2 cellular contexts compared by ENCODE assay signal in the genomic region with DNA sequence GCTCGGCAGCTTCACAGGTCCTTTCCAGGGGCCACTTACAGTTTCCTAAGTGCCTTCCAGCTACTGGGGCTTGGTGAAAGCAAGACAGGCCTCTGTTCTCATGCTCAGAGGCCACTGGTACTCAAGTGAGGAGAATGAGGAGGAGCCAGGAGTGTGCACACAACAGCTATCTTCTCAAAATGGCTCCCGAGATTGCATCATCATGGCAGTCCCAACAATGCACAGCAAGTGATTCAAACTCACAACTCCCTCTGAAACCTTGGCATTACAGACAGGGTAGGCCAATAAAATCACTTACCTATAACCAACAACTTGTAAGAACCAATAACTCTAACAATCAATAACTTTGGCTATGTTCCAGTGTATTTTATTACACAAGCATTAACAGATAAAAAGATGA.
TF ChIP-seq lines count a peak whose summit lies in the region.

No MANE protein-coding gene starts in this region.

TF ChIP-seq in K562, 482 proteins besides CTCF, POLR2A, EP300 and RAD21 (continues in another document):
- TF ChIP-seq CEBPB (tag; IDR thresholded peaks at IDR 0.05) (peak; percentile 80), ZNF408 (CRISPR knock-in tag; IDR thresholded peaks at IDR 0.05; ENCODE audit: low read depth) (no peak), CEBPG (CRISPR knock-in tag; IDR thresholded peaks at IDR 0.05) (peak; percentile 25; the same call in 1 of the 2 replicates), CEBPG (tag; conservative IDR thresholded peaks at IDR 0.05 in 1 of 2, IDR thresholded peaks at IDR 0.05 in 1 of 2) (peak; percentile 33 to 52; a peak in 2 of 4 replicates), GTF2E2 (tag; IDR thresholded peaks at IDR 0.05) (no peak), BDP1 (IDR thresholded peaks at IDR 0.05; ENCODE audit: insufficient read depth, insufficient read length) (no peak), ZBTB7A (IDR thresholded peaks at IDR 0.05; ENCODE audit: borderline replicate concordance, control insufficient read depth, low read depth, low read length) (no peak), CAMTA2 (CRISPR knock-in tag; conservative IDR thresholded peaks at IDR 0.05) (no peak), RBM22 (IDR thresholded peaks at IDR 0.05; ENCODE audit: low read depth, low read length, poor library complexity, severe bottlenecking) (no peak), ERF (CRISPR knock-in tag; IDR thresholded peaks at IDR 0.05) (no peak), BHLHE40 (IDR thresholded peaks at IDR 0.05; ENCODE audit: low read length) (no peak), NRF1 (conservative IDR thresholded peaks at IDR 0.05 in 1 of 2, IDR thresholded peaks at IDR 0.05 in 1 of 2) (no peak), PHB (CRISPR knock-in tag; IDR thresholded peaks at IDR 0.05) (no peak), ZNF707 (CRISPR knock-in tag; conservative IDR thresholded peaks at IDR 0.05) (no peak), SAFB (IDR thresholded peaks at IDR 0.05; ENCODE audit: borderline replicate concordance, low read depth, low read length) (no peak), KLF6 (CRISPR knock-in tag; IDR thresholded peaks at IDR 0.05; ENCODE audit: borderline replicate concordance) (no peak), NCOR1 (IDR thresholded peaks at IDR 0.05) (no peak), YY1 (IDR thresholded peaks at IDR 0.05; ENCODE audit: borderline replicate concordance in 1 of 3, control insufficient read depth in 1 of 3, extremely low read depth in 1 of 3, insufficient read depth in 3 of 3, insufficient read length in 1 of 3, insufficient replicate concordance in 2 of 3, low read depth in 1 of 3, low read length in 2 of 3) (peak in 1 of 3 experiments; percentile 52), RBM34 (IDR thresholded peaks at IDR 0.05; ENCODE audit: borderline replicate concordance, insufficient read depth, low read length) (no peak)
- TF ChIP-seq, protein P1, sequence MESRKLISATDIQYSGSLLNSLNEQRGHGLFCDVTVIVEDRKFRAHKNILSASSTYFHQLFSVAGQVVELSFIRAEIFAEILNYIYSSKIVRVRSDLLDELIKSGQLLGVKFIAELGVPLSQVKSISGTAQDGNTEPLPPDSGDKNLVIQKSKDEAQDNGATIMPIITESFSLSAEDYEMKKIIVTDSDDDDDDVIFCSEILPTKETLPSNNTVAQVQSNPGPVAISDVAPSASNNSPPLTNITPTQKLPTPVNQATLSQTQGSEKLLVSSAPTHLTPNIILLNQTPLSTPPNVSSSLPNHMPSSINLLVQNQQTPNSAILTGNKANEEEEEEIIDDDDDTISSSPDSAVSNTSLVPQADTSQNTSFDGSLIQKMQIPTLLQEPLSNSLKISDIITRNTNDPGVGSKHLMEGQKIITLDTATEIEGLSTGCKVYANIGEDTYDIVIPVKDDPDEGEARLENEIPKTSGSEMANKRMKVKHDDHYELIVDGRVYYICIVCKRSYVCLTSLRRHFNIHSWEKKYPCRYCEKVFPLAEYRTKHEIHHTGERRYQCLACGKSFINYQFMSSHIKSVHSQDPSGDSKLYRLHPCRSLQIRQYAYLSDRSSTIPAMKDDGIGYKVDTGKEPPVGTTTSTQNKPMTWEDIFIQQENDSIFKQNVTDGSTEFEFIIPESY (CRISPR knock-in tag; IDR thresholded peaks at IDR 0.05): no peak
- TF ChIP-seq, protein P2, sequence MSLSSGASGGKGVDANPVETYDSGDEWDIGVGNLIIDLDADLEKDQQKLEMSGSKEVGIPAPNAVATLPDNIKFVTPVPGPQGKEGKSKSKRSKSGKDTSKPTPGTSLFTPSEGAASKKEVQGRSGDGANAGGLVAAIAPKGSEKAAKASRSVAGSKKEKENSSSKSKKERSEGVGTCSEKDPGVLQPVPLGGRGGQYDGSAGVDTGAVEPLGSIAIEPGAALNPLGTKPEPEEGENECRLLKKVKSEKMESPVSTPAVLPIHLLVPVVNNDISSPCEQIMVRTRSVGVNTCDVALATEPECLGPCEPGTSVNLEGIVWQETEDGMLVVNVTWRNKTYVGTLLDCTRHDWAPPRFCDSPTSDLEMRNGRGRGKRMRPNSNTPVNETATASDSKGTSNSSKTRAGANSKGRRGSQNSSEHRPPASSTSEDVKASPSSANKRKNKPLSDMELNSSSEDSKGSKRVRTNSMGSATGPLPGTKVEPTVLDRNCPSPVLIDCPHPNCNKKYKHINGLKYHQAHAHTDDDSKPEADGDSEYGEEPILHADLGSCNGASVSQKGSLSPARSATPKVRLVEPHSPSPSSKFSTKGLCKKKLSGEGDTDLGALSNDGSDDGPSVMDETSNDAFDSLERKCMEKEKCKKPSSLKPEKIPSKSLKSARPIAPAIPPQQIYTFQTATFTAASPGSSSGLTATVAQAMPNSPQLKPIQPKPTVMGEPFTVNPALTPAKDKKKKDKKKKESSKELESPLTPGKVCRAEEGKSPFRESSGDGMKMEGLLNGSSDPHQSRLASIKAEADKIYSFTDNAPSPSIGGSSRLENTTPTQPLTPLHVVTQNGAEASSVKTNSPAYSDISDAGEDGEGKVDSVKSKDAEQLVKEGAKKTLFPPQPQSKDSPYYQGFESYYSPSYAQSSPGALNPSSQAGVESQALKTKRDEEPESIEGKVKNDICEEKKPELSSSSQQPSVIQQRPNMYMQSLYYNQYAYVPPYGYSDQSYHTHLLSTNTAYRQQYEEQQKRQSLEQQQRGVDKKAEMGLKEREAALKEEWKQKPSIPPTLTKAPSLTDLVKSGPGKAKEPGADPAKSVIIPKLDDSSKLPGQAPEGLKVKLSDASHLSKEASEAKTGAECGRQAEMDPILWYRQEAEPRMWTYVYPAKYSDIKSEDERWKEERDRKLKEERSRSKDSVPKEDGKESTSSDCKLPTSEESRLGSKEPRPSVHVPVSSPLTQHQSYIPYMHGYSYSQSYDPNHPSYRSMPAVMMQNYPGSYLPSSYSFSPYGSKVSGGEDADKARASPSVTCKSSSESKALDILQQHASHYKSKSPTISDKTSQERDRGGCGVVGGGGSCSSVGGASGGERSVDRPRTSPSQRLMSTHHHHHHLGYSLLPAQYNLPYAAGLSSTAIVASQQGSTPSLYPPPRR (CRISPR knock-in tag; IDR thresholded peaks at IDR 0.05; ENCODE audit: borderline replicate concordance): no peak
- TF ChIP-seq, protein P3, sequence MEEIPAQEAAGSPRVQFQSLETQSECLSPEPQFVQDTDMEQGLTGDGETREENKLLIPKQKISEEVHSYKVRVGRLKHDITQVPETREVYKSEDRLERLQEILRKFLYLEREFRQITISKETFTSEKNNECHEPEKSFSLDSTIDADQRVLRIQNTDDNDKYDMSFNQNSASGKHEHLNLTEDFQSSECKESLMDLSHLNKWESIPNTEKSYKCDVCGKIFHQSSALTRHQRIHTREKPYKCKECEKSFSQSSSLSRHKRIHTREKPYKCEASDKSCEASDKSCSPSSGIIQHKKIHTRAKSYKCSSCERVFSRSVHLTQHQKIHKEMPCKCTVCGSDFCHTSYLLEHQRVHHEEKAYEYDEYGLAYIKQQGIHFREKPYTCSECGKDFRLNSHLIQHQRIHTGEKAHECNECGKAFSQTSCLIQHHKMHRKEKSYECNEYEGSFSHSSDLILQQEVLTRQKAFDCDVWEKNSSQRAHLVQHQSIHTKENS (CRISPR knock-in tag; IDR thresholded peaks at IDR 0.05): no peak

TF ChIP-seq in HepG2, 621 proteins besides CTCF, POLR2A, EP300 and RAD21 (continues in another document):
- no peak for TF ChIP-seq ZNF7 (CRISPR knock-in tag; IDR thresholded peaks at IDR 0.05)
- TF ChIP-seq, protein P4, sequence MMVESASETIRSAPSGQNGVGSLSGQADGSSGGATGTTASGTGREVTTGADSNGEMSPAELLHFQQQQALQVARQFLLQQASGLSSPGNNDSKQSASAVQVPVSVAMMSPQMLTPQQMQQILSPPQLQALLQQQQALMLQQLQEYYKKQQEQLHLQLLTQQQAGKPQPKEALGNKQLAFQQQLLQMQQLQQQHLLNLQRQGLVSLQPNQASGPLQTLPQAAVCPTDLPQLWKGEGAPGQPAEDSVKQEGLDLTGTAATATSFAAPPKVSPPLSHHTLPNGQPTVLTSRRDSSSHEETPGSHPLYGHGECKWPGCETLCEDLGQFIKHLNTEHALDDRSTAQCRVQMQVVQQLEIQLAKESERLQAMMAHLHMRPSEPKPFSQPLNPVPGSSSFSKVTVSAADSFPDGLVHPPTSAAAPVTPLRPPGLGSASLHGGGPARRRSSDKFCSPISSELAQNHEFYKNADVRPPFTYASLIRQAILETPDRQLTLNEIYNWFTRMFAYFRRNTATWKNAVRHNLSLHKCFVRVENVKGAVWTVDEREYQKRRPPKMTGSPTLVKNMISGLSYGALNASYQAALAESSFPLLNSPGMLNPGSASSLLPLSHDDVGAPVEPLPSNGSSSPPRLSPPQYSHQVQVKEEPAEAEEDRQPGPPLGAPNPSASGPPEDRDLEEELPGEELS (CRISPR knock-in tag; IDR thresholded peaks at IDR 0.05): no peak
- no peak for TF ChIP-seq ZNF251 (CRISPR knock-in tag; IDR thresholded peaks at IDR 0.05)
- TF ChIP-seq ZNF614 (CRISPR knock-in tag; IDR thresholded peaks at IDR 0.05; ENCODE audit: borderline replicate concordance): no peak
- TF ChIP-seq ZNF567 (CRISPR knock-in tag; IDR thresholded peaks at IDR 0.05; ENCODE audit: borderline replicate concordance): no peak
- TF ChIP-seq SIX4 (CRISPR knock-in tag; IDR thresholded peaks at IDR 0.05): no peak
- TF ChIP-seq ATF7 (IDR thresholded peaks at IDR 0.05): peak; percentile 64
- TF ChIP-seq ATF7 (CRISPR knock-in tag; IDR thresholded peaks at IDR 0.05): no peak
- TF ChIP-seq, protein P5, sequence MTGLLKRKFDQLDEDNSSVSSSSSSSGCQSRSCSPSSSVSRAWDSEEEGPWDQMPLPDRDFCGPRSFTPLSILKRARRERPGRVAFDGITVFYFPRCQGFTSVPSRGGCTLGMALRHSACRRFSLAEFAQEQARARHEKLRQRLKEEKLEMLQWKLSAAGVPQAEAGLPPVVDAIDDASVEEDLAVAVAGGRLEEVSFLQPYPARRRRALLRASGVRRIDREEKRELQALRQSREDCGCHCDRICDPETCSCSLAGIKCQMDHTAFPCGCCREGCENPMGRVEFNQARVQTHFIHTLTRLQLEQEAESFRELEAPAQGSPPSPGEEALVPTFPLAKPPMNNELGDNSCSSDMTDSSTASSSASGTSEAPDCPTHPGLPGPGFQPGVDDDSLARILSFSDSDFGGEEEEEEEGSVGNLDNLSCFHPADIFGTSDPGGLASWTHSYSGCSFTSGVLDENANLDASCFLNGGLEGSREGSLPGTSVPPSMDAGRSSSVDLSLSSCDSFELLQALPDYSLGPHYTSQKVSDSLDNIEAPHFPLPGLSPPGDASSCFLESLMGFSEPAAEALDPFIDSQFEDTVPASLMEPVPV (CRISPR knock-in tag; IDR thresholded peaks at IDR 0.05): no peak
- TF ChIP-seq DMAP1 (CRISPR knock-in tag; IDR thresholded peaks at IDR 0.05): no peak
- no peak for TF ChIP-seq ZFP62 (CRISPR knock-in tag; IDR thresholded peaks at IDR 0.05)
- TF ChIP-seq CEBPB (IDR thresholded peaks at IDR 0.05; ENCODE audit: borderline replicate concordance, low read depth, low read length): peak; percentile 90
- no peak for TF ChIP-seq KDM4B (CRISPR knock-in tag; IDR thresholded peaks at IDR 0.05)
- TF ChIP-seq CEBPG (CRISPR knock-in tag; IDR thresholded peaks at IDR 0.05): peak; percentile 50; the same call in 1 of the 2 replicates
- TF ChIP-seq, protein P6, sequence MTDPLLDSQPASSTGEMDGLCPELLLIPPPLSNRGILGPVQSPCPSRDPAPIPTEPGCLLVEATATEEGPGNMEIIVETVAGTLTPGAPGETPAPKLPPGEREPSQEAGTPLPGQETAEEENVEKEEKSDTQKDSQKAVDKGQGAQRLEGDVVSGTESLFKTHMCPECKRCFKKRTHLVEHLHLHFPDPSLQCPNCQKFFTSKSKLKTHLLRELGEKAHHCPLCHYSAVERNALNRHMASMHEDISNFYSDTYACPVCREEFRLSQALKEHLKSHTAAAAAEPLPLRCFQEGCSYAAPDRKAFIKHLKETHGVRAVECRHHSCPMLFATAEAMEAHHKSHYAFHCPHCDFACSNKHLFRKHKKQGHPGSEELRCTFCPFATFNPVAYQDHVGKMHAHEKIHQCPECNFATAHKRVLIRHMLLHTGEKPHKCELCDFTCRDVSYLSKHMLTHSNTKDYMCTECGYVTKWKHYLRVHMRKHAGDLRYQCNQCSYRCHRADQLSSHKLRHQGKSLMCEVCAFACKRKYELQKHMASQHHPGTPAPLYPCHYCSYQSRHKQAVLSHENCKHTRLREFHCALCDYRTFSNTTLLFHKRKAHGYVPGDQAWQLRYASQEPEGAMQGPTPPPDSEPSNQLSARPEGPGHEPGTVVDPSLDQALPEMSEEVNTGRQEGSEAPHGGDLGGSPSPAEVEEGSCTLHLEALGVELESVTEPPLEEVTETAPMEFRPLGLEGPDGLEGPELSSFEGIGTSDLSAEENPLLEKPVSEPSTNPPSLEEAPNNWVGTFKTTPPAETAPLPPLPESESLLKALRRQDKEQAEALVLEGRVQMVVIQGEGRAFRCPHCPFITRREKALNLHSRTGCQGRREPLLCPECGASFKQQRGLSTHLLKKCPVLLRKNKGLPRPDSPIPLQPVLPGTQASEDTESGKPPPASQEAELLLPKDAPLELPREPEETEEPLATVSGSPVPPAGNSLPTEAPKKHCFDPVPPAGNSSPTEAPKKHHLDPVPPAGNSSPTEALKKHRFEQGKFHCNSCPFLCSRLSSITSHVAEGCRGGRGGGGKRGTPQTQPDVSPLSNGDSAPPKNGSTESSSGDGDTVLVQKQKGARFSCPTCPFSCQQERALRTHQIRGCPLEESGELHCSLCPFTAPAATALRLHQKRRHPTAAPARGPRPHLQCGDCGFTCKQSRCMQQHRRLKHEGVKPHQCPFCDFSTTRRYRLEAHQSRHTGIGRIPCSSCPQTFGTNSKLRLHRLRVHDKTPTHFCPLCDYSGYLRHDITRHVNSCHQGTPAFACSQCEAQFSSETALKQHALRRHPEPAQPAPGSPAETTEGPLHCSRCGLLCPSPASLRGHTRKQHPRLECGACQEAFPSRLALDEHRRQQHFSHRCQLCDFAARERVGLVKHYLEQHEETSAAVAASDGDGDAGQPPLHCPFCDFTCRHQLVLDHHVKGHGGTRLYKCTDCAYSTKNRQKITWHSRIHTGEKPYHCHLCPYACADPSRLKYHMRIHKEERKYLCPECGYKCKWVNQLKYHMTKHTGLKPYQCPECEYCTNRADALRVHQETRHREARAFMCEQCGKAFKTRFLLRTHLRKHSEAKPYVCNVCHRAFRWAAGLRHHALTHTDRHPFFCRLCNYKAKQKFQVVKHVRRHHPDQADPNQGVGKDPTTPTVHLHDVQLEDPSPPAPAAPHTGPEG (CRISPR knock-in tag; IDR thresholded peaks at IDR 0.05): no peak
- TF ChIP-seq, protein P7, sequence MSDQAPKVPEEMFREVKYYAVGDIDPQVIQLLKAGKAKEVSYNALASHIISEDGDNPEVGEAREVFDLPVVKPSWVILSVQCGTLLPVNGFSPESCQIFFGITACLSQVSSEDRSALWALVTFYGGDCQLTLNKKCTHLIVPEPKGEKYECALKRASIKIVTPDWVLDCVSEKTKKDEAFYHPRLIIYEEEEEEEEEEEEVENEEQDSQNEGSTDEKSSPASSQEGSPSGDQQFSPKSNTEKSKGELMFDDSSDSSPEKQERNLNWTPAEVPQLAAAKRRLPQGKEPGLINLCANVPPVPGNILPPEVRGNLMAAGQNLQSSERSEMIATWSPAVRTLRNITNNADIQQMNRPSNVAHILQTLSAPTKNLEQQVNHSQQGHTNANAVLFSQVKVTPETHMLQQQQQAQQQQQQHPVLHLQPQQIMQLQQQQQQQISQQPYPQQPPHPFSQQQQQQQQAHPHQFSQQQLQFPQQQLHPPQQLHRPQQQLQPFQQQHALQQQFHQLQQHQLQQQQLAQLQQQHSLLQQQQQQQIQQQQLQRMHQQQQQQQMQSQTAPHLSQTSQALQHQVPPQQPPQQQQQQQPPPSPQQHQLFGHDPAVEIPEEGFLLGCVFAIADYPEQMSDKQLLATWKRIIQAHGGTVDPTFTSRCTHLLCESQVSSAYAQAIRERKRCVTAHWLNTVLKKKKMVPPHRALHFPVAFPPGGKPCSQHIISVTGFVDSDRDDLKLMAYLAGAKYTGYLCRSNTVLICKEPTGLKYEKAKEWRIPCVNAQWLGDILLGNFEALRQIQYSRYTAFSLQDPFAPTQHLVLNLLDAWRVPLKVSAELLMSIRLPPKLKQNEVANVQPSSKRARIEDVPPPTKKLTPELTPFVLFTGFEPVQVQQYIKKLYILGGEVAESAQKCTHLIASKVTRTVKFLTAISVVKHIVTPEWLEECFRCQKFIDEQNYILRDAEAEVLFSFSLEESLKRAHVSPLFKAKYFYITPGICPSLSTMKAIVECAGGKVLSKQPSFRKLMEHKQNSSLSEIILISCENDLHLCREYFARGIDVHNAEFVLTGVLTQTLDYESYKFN (CRISPR knock-in tag; conservative IDR thresholded peaks at IDR 0.05): no peak
